15 cellular contexts compared by ENCODE assay signal in genomic region chr22:20922141-20922751, GRCh38. TPM values are rescaled to one million over a fixed set of nuclear protein-coding genes. Genes with fewer than 3 reads are reported as not detected.
A peak's percentile ranks its signal among the peaks of the same experiment; 100 is the strongest.
DNase-seq lines count a peak whose midpoint lies in the region; ATAC-seq and TF ChIP-seq lines count a peak whose summit lies in the region.
"Had no signal": no experiment of that assay in that cellular context is flagged by ENCODE, and none has a peak within 500 bp of the region (broad histone marks: within the 10 kb centered on the region; RNA-seq: fewer than 3 reads in every experiment).

No MANE protein-coding gene starts in this region.

- no peak overlapping the region for H4K5ac ChIP-seq in mesendoderm (ENCODE audit: low read length)

- no peak overlapping the region for H4K8ac ChIP-seq in mesendoderm (ENCODE audit: low read depth, low read length)

- no peak overlapping the region for H3K56ac ChIP-seq in mesendoderm (ENCODE audit: low read length)

- no peaks in the 10 kb centered on the region for H3K9me3 ChIP-seq in BLaER1 treated with 17β-estradiol and CSF1 and Interleukin-3, amounts not matched to agents 10 nM and 100 nM (replicated peaks in 1 of 11)
- H3K9me3 ChIP-seq: BE2C, body of pancreas, sigmoid colon had no signal

- no peaks in the 10 kb centered on the region for H3K27me3 Mint-ChIP-seq in activated CD8-positive, alpha-beta T cell treated with anti-CD3 and anti-CD28 coated beads for 36 hours

- no peak overlapping the region for H3K4me3 ChIP-seq in BLaER1 treated with 17β-estradiol and CSF1 and Interleukin-3, amounts not matched to agents 10 nM and 100 nM
- no peak overlapping the region for H3K4me3 ChIP-seq in mesendoderm (ENCODE audit: low read length)
- H3K4me3 ChIP-seq: body of pancreas, sigmoid colon had no signal

- peaks cover 0 to 55% (median 34%) of the 10 kb centered on the region in 11 experiments; a peak in 18 of 22 replicates for H3K36me3 ChIP-seq in BLaER1 treated with 17β-estradiol and CSF1 and Interleukin-3, amounts not matched to agents 10 nM and 100 nM
- H3K36me3 ChIP-seq in mesendoderm (ENCODE audit: control insufficient read depth, insufficient read depth, low read length), result no peaks in the 10 kb centered on the region
- H3K36me3 ChIP-seq: sigmoid colon had no signal

- peaks cover 95% of the 10 kb centered on the region for H3K79me2 ChIP-seq in mesendoderm (ENCODE audit: control insufficient read depth, insufficient read depth, low read length)

- H3K4me3 Mint-ChIP-seq in activated CD8-positive, alpha-beta T cell treated with anti-CD3 and anti-CD28 coated beads for 36 hours, result peak overlapping the region; percentile 57

- no peaks in the 10 kb centered on the region for H3K79me1 ChIP-seq in mesendoderm (ENCODE audit: low read length)

- no CpG with 5 or more reads among the region's 3 CpGs for WGBS in mesendoderm (ENCODE audit: extremely low coverage, insufficient coverage, low lambda C conversion rate)

- peaks cover 88 to 99% (median 96%) of the 10 kb centered on the region in 11 experiments for H4K20me1 ChIP-seq in BLaER1 treated with 17β-estradiol and CSF1 and Interleukin-3, amounts not matched to agents 10 nM and 100 nM

- H2BK120ac ChIP-seq in mesendoderm (ENCODE audit: low read depth, low read length), result no peak overlapping the region

- H3K27ac ChIP-seq in BLaER1 treated with 17β-estradiol and CSF1 and Interleukin-3, amounts not matched to agents 10 nM and 100 nM, result no peak overlapping the region
- H3K27ac ChIP-seq in mesendoderm (ENCODE audit: low read depth, low read length), result no peak overlapping the region
- H3K27ac ChIP-seq: body of pancreas, sigmoid colon had no signal

- CTCF ChIA-PET in activated CD8-positive, alpha-beta T cell treated with anti-CD3 and anti-CD28 coated beads for 36 hours (lab: Charles Lee), result interaction anchor here (1.0 to 2.2 kb wide), 4 partner anchors 36 to 87 kb away, joined by 3 to 5 read pairs (median 4); no protein-coding TSS in a partner anchor

- POLR2A ChIA-PET in activated CD8-positive, alpha-beta T cell treated with anti-CD3 and anti-CD28 coated beads for 36 hours (lab: Charles Lee), result no interaction called here

- peaks cover 36 to 76% (median 53%) of the 10 kb centered on the region in 10 experiments for H3K4me1 ChIP-seq in BLaER1 treated with 17β-estradiol and CSF1 and Interleukin-3, amounts not matched to agents 10 nM and 100 nM
- peaks cover 4% of the 10 kb centered on the region for H3K4me1 ChIP-seq in mesendoderm (ENCODE audit: control insufficient read depth, low read depth, low read length)
- H3K4me1 ChIP-seq: BE2C had no signal

- peaks cover 45% of the 10 kb centered on the region for H3K4me1 Mint-ChIP-seq in activated CD8-positive, alpha-beta T cell treated with anti-CD3 and anti-CD28 coated beads for 36 hours (ENCODE audit: low read depth)

- TF ChIP-seq CTCF in activated CD8-positive, alpha-beta T cell treated with anti-CD3 and anti-CD28 coated beads for 36 hours (IDR thresholded peaks at IDR 0.05), result no peak

- peak overlapping the region in 1 of 11 experiments; percentile 34; a peak in 2 of 22 replicates for H3K9ac ChIP-seq in BLaER1 treated with 17β-estradiol and CSF1 and Interleukin-3, amounts not matched to agents 10 nM and 100 nM
- H3K9ac ChIP-seq in mesendoderm (ENCODE audit: low read length), result no peak overlapping the region

- H2BK15ac ChIP-seq in mesendoderm (replicated peaks; ENCODE audit: low read depth), result no peak overlapping the region

- no peak overlapping the region for H2BK5ac ChIP-seq in mesendoderm (ENCODE audit: low read length)

- DNase-seq in ELR (ENCODE audit: low read depth) (peak; percentile 36), mesendoderm (peak; percentile 32), NCI-H2029 (lab: John Stamatoyannopoulos, UW) (no peak), DMS79 (lab: John Stamatoyannopoulos, UW) (no peak), mesenteric fat pad (ENCODE audit: low spot score) (no peak)
- no peak for DNase-seq in activated CD8-positive, alpha-beta T cell treated with anti-CD3 and anti-CD28 coated beads for 36 hours
- DNase-seq: BE2C, body of pancreas, kidney, NCI-H1930, NCI-H748 treated with DMSO at 0.1 percent for 48 hours, Right ventricle myocardium superior, sigmoid colon had no signal

- peak overlapping the region; percentile 23 for H3K27ac Mint-ChIP-seq in activated CD8-positive, alpha-beta T cell treated with anti-CD3 and anti-CD28 coated beads for 36 hours

- no peaks in the 10 kb centered on the region for H3K9me3 Mint-ChIP-seq in activated CD8-positive, alpha-beta T cell treated with anti-CD3 and anti-CD28 coated beads for 36 hours

- H3K36me3 Mint-ChIP-seq in activated CD8-positive, alpha-beta T cell treated with anti-CD3 and anti-CD28 coated beads for 36 hours (ENCODE audit: low read depth), result peaks cover 57% of the 10 kb centered on the region

- no peak for ATAC-seq in activated CD8-positive, alpha-beta T cell treated with anti-CD3 and anti-CD28 coated beads for 36 hours
- ATAC-seq in HG02623 (IDR thresholded peaks at IDR 0.05; ENCODE audit: unreplicated experiment), result no peak
- ATAC-seq: body of pancreas had no signal

- H3K23ac ChIP-seq in mesendoderm (ENCODE audit: low read length), result no peak overlapping the region

- H3K4ac ChIP-seq in mesendoderm (ENCODE audit: low read depth, low read length), result no peak overlapping the region

- intact Hi-C loops in activated CD8-positive, alpha-beta T cell treated with anti-CD3 and anti-CD28 coated beads for 36 hours (cut with micrococcal nuclease), result loop anchor here (10.0 kb wide), 1 partner anchor 53 kb away; no protein-coding TSS in a partner anchor

- peak overlapping the region; percentile 27 to 98 (median 87); a peak in 18 of 22 replicates for H3K4me2 ChIP-seq in BLaER1 treated with 17β-estradiol and CSF1 and Interleukin-3, amounts not matched to agents 10 nM and 100 nM
- H3K4me2 ChIP-seq in mesendoderm (ENCODE audit: low read length), result no peak overlapping the region

- no peaks in the 10 kb centered on the region for H3K27me3 ChIP-seq in BLaER1 treated with 17β-estradiol and CSF1 and Interleukin-3, amounts not matched to agents 10 nM and 100 nM
- H3K27me3 ChIP-seq in mesendoderm (ENCODE audit: insufficient read depth, low read length, poor library complexity), result no peaks in the 10 kb centered on the region
- H3K27me3 ChIP-seq: BE2C, body of pancreas, sigmoid colon had no signal

- no peak overlapping the region for H2AK5ac ChIP-seq in mesendoderm (ENCODE audit: low read length)

- H3K18ac ChIP-seq in mesendoderm (ENCODE audit: low read length), result no peak overlapping the region

RNA-seq across cellular contexts. Expression of gene CRKL, which starts 5.0 kb away (rescaled TPM):
- total RNA-seq in activated CD8-positive, alpha-beta T cell treated with anti-CD3 and anti-CD28 coated beads for 36 hours, result 100 to 1,000 TPM in 1 of 2 experiments, 10 to 100 TPM in 1; 99.1 to 102 TPM
- polyA plus RNA-seq in mesendoderm (2013, experiment 1 of 2), result 53.0 TPM
- 54.6 TPM for polyA plus RNA-seq in mesendoderm (2013, experiment 2 of 2)
- 46.1 TPM for total RNA-seq in mesenteric fat pad

RNA-seq across cellular contexts. Expression of gene AIFM3, which starts 44.8 kb away (rescaled TPM):
- total RNA-seq in activated CD8-positive, alpha-beta T cell treated with anti-CD3 and anti-CD28 coated beads for 36 hours, result under 1 TPM; 0.25 to 0.40 TPM
- 0.11 TPM for polyA plus RNA-seq in mesendoderm (2013, experiment 1 of 2)
- polyA plus RNA-seq in mesendoderm (2013, experiment 2 of 2), result 0.27 TPM
- total RNA-seq in mesenteric fat pad, result 2.1 TPM

RNA-seq across cellular contexts. Expression of gene LZTR1, which starts 59.9 kb away (rescaled TPM):
- 10 to 100 TPM; 29.1 to 34.5 TPM for total RNA-seq in activated CD8-positive, alpha-beta T cell treated with anti-CD3 and anti-CD28 coated beads for 36 hours
- polyA plus RNA-seq in mesendoderm (2013, experiment 1 of 2), result 11.8 TPM
- 11.9 TPM for polyA plus RNA-seq in mesendoderm (2013, experiment 2 of 2)
- 70.8 TPM for total RNA-seq in mesenteric fat pad

Comparison
In these comparisons a context has a peak if more than half of its experiments do, and no peak if none do; other contexts are left out.
1. DNase-seq: peak in ELR (single experiment) and mesendoderm (single experiment); none in activated CD8-positive, alpha-beta T cell treated with anti-CD3 and anti-CD28 coated beads for 36 hours (single experiment), NCI-H2029 (single experiment), DMS79 (single experiment) and mesenteric fat pad (single experiment).